ENCODE assay signal across 15 cellular contexts in genomic region chr4:87392183-87392582, GRCh38. TPM values are rescaled to one million over a fixed set of nuclear protein-coding genes. Genes with fewer than 3 reads are reported as not detected.
A peak's percentile ranks its signal among the peaks of the same experiment; 100 is the strongest.
DNase-seq lines count a peak whose midpoint lies in the region; ATAC-seq and TF ChIP-seq lines count a peak whose summit lies in the region.
"Had no signal": no experiment of that assay in that cellular context is flagged by ENCODE, and none has a peak within 500 bp of the region (broad histone marks: within the 10 kb centered on the region; RNA-seq: fewer than 3 reads in every experiment).

No MANE protein-coding gene starts in this region.

- peaks cover 0 to 11% of the 10 kb centered on the region in 2 donors for H3K4me1 ChIP-seq in ascending aorta

- H3K9me3 Mint-ChIP-seq in natural killer cell, result no peaks in the 10 kb centered on the region
- no peaks in the 10 kb centered on the region for H3K9me3 Mint-ChIP-seq in natural killer cell treated with Interleukin-12 subunit alpha and Interleukin-12 subunit beta and Interleukin-15 and Interleukin-18, amount 100 ng/mL, for 72 hours
- peaks cover 3% of the 10 kb centered on the region for H3K9me3 Mint-ChIP-seq in neural crest cell
- H3K9me3 Mint-ChIP-seq in chondrocyte (ENCODE audit: low read depth), result peaks cover 5% of the 10 kb centered on the region
- H3K9me3 Mint-ChIP-seq: T-helper 1 cell treated with Interleukin-12 subunit alpha and Interleukin-12 subunit beta and Interleukin-4 antibody, amounts not matched to agents 30 μg/mL and 1 μg/mL, for 36 hours had no signal

- peak overlapping the region in 1 of 2 donors; percentile 86 for H3K27ac ChIP-seq in ascending aorta

- ATAC-seq in natural killer cell, result no peak
- no peak for ATAC-seq in natural killer cell treated with Interleukin-12 subunit alpha and Interleukin-12 subunit beta and Interleukin-15 and Interleukin-18, amount 100 ng/mL, for 72 hours
- ATAC-seq in GM18498 (IDR thresholded peaks at IDR 0.05; ENCODE audit: unreplicated experiment), result no peak

- H3K27ac Mint-ChIP-seq in natural killer cell, result peak overlapping the region in 1 of 2 donors; percentile 91
- no peak overlapping the region for H3K27ac Mint-ChIP-seq in natural killer cell treated with Interleukin-12 subunit alpha and Interleukin-12 subunit beta and Interleukin-15 and Interleukin-18, amount 100 ng/mL, for 72 hours
- H3K27ac Mint-ChIP-seq in neural crest cell (ENCODE audit: unreplicated experiment), result no peak overlapping the region
- no peak overlapping the region for H3K27ac Mint-ChIP-seq in chondrocyte (ENCODE audit: unreplicated experiment)
- H3K27ac Mint-ChIP-seq: T-helper 1 cell treated with Interleukin-12 subunit alpha and Interleukin-12 subunit beta and Interleukin-4 antibody, amounts not matched to agents 30 μg/mL and 1 μg/mL, for 36 hours had no signal

- intact Hi-C loops in natural killer cell (cut with micrococcal nuclease), result loop anchor here (5.0 kb wide), 1 partner anchor 75 kb away; no protein-coding TSS in a partner anchor
- intact Hi-C loops in ascending aorta (cut with DNase I), result no loop called here

- no peak for DNase-seq in natural killer cell
- no peak for DNase-seq in natural killer cell treated with Interleukin-12 subunit alpha and Interleukin-12 subunit beta and Interleukin-15 and Interleukin-18, amount 100 ng/mL, for 72 hours (ENCODE audit: low spot score)
- DNase-seq in ascending aorta (ENCODE audit: low spot score in 2 of 2), result no peak
- no peak for DNase-seq in neural crest cell (ENCODE audit: low read depth, low spot score)
- no peak for DNase-seq in foreskin fibroblast
- DNase-seq in NCI-H446 (lab: John Stamatoyannopoulos, UW), result no peak
- DNase-seq in chondrocyte (ENCODE audit: low spot score), result no peak
- DNase-seq: activated CD4-positive, alpha-beta T cell treated with anti-CD3 and anti-CD28 coated beads for 48 hours; DMS53; glutamatergic neuron; naive thymus-derived CD4-positive, alpha-beta T cell; NCI-H1105 treated with DMSO at 0.1 percent for 48 hours; thyroid gland had no signal

- no peaks in the 10 kb centered on the region for H3K36me3 ChIP-seq in ascending aorta
- H3K36me3 ChIP-seq: thyroid gland had no signal

- H3K4me3 Mint-ChIP-seq in natural killer cell (peak overlapping the region; percentile 96), neural crest cell (peak overlapping the region; percentile 54), chondrocyte (ENCODE audit: unreplicated experiment) (no peak overlapping the region)
- no peak overlapping the region for H3K4me3 Mint-ChIP-seq in natural killer cell treated with Interleukin-12 subunit alpha and Interleukin-12 subunit beta and Interleukin-15 and Interleukin-18, amount 100 ng/mL, for 72 hours

- TF ChIP-seq CTCF in natural killer cell (IDR thresholded peaks at IDR 0.05), result no peak
- TF ChIP-seq CTCF in ascending aorta (IDR thresholded peaks at IDR 0.05), result no peak
- TF ChIP-seq CTCF in neural crest cell (conservative IDR thresholded peaks at IDR 0.05), result no peak
- TF ChIP-seq CTCF in foreskin fibroblast (IDR thresholded peaks at IDR 0.05; ENCODE audit: low read depth, low read length), result no peak
- no peak for TF ChIP-seq CTCF in chondrocyte (IDR thresholded peaks at IDR 0.05)

- H3K4me1 Mint-ChIP-seq in natural killer cell (peaks cover 34 to 35% of the 10 kb centered on the region in 2 donors), neural crest cell (peaks cover 31% of the 10 kb centered on the region), chondrocyte (ENCODE audit: low read depth) (peaks cover 26% of the 10 kb centered on the region)
- peaks cover 28 to 29% of the 10 kb centered on the region in 2 donors for H3K4me1 Mint-ChIP-seq in natural killer cell treated with Interleukin-12 subunit alpha and Interleukin-12 subunit beta and Interleukin-15 and Interleukin-18, amount 100 ng/mL, for 72 hours (ENCODE audit: low read depth in 2 of 2)

- H3K9me3 ChIP-seq in ascending aorta, result peaks cover 0 to 4% of the 10 kb centered on the region in 2 donors
- H3K9me3 ChIP-seq: thyroid gland had no signal

- no peaks in the 10 kb centered on the region for H3K27me3 ChIP-seq in ascending aorta
- H3K27me3 ChIP-seq: thyroid gland had no signal

- H3K27me3 Mint-ChIP-seq in natural killer cell (ENCODE audit: low read depth in 2 of 2), result no peaks in the 10 kb centered on the region
- H3K27me3 Mint-ChIP-seq in natural killer cell treated with Interleukin-12 subunit alpha and Interleukin-12 subunit beta and Interleukin-15 and Interleukin-18, amount 100 ng/mL, for 72 hours, result no peaks in the 10 kb centered on the region
- no peaks in the 10 kb centered on the region for H3K27me3 Mint-ChIP-seq in neural crest cell (ENCODE audit: low read depth)
- H3K27me3 Mint-ChIP-seq in chondrocyte (ENCODE audit: low read depth), result no peaks in the 10 kb centered on the region

- H3K36me3 Mint-ChIP-seq in natural killer cell (no peaks in the 10 kb centered on the region), neural crest cell (ENCODE audit: low read depth) (peaks cover 10% of the 10 kb centered on the region), chondrocyte (ENCODE audit: low read depth) (no peaks in the 10 kb centered on the region)
- no peaks in the 10 kb centered on the region for H3K36me3 Mint-ChIP-seq in natural killer cell treated with Interleukin-12 subunit alpha and Interleukin-12 subunit beta and Interleukin-15 and Interleukin-18, amount 100 ng/mL, for 72 hours

- H3K4me3 ChIP-seq in ascending aorta, result peak overlapping the region; percentile 69
- no peak overlapping the region for H3K4me3 ChIP-seq in foreskin fibroblast (ENCODE audit: low read depth in 1 of 2, low read length in 2 of 2)

RNA-seq across cellular contexts. Expression of gene HSD17B11, which starts 1.2 kb away (rescaled TPM):
- total RNA-seq in natural killer cell, result 10 to 100 TPM; 42.2 to 50.5 (median 49.8) TPM
- 10 to 100 TPM; 11.2 to 18.3 TPM for total RNA-seq in natural killer cell treated with Interleukin-12 subunit alpha and Interleukin-12 subunit beta and Interleukin-15 and Interleukin-18, amount 100 ng/mL, for 72 hours
- total RNA-seq in ascending aorta, result 29.8 TPM
- 18.4 and 22.6 TPM in 2 replicates for total RNA-seq in neural crest cell
- 10.3 to 12.9 TPM (median 11.3 TPM) in 3 replicates for total RNA-seq in chondrocyte

RNA-seq across cellular contexts. Expression of gene NUDT9, which starts 30.2 kb away (rescaled TPM):
- total RNA-seq in natural killer cell, result 1 to 10 TPM; 7.3 to 9.6 (median 9.5) TPM
- total RNA-seq in natural killer cell treated with Interleukin-12 subunit alpha and Interleukin-12 subunit beta and Interleukin-15 and Interleukin-18, amount 100 ng/mL, for 72 hours, result 10 to 100 TPM; 14.6 to 18.2 TPM
- total RNA-seq in ascending aorta, result 35.9 TPM
- 22.6 and 25.4 TPM in 2 replicates for total RNA-seq in neural crest cell
- 20.4 to 27.7 TPM (median 20.5 TPM) in 3 replicates for total RNA-seq in chondrocyte

Comparison
In these comparisons a context has a peak if more than half of its experiments do, and no peak if none do; other contexts are left out.
1. H3K4me3 Mint-ChIP-seq: peak in natural killer cell (single experiment) and neural crest cell (single experiment); none in natural killer cell treated with Interleukin-12 subunit alpha and Interleukin-12 subunit beta and Interleukin-15 and Interleukin-18, amount 100 ng/mL, for 72 hours (single experiment) and chondrocyte (single experiment).
2. H3K4me3 ChIP-seq: peak in ascending aorta (2 of 2); none in foreskin fibroblast (0 of 2).